Comparison of ENCODE assay signal across 8 cellular contexts in the genomic region with DNA sequence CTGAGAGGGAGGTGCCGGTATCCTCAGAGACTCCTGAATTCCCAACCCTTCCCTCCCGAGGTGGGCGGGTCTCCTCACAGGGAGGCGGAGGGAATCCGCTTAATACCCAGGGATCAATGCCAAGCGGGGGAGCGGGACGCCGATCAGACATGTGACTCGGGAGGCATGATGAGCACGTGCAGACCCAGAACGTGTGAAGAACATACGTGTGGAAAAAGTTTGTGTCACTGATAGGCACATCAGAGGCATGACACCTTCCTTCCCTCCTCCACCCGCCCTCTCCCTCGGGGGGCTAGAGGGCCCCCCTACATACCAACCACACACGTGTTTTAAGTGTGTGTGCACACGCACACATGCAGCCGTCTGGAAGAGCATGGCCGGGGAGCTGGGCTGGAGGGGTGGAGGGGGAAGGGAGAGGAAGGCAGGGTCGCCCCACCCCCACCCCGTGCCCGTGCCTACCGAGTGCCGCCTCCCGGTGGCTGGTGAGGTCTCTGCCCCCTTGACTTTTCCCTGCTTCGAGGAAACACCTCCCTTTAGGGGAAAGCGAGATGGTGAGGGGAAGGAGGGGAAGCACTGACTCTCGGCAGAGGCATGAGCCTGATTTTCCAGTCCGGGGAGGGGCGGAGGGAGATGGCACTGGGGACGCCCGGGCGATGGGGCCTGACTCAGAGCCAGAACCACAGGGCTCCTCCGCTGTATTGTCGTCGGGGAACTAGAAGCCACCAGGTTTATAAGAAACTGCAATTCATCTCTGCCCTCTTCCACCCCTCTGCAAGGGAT. TPM values are rescaled to one million over a fixed set of nuclear protein-coding genes. Genes with fewer than 3 reads are reported as not detected.
DNase-seq lines count a peak whose midpoint lies in the region; ATAC-seq and TF ChIP-seq lines count a peak whose summit lies in the region.

No MANE protein-coding gene starts in this region.

- H3K4me3 Mint-ChIP-seq in natural killer cell, result peak overlapping the region; percentile 65

- H3K27ac Mint-ChIP-seq in natural killer cell, result peak overlapping the region; percentile 89 to 93

- ATAC-seq in natural killer cell, result peak; percentile 51 to 67 (median 52)

- peaks cover 69 to 80% of the 10 kb centered on the region in 2 donors for H3K4me1 Mint-ChIP-seq in natural killer cell

- DNase-seq in NCI-H82 (lab: John Stamatoyannopoulos, UW) (peak; percentile 70), NCI-H82 treated with DMSO at 0.1 percent for 48 hours (lab: John Stamatoyannopoulos, UW; ENCODE audit: unreplicated experiment) (no peak), SJSA1 (ENCODE audit: low read depth in 1 of 2, low spot score in 2 of 2) (peak; percentile 69 to 87), activated gamma-delta T cell (lab: John Stamatoyannopoulos, UW) (peak; percentile 60), natural killer cell (peak; percentile 78), vagina (ENCODE audit: extremely low spot score in 2 of 2) (no peak), esophagus muscularis mucosa (ENCODE audit: extremely low spot score) (no peak), NCI-H510A (lab: John Stamatoyannopoulos, UW) (no peak)

- H3K27ac ChIP-seq in SJSA1, result no peak overlapping the region
- no peak overlapping the region for H3K27ac ChIP-seq in vagina
- H3K27ac ChIP-seq in esophagus muscularis mucosa (replicated peaks in 1 of 4), result no peak overlapping the region

- H3K4me1 ChIP-seq in SJSA1 (replicated peaks), result peaks cover 44% of the 10 kb centered on the region
- H3K4me1 ChIP-seq in vagina, result peaks cover 16% of the 10 kb centered on the region
- H3K4me1 ChIP-seq in esophagus muscularis mucosa, result peaks cover 9 to 18% (median 15%) of the 10 kb centered on the region in 4 donors

- H3K9me3 ChIP-seq in SJSA1 (replicated peaks), result no peaks in the 10 kb centered on the region
- H3K9me3 ChIP-seq in vagina, result no peaks in the 10 kb centered on the region
- H3K9me3 ChIP-seq in esophagus muscularis mucosa, result no peaks in the 10 kb centered on the region

- H3K9me3 Mint-ChIP-seq in natural killer cell, result no peaks in the 10 kb centered on the region

- TF ChIP-seq CTCF in natural killer cell (IDR thresholded peaks at IDR 0.05) (no peak), vagina (IDR thresholded peaks at IDR 0.05) (no peak), esophagus muscularis mucosa (IDR thresholded peaks at IDR 0.05) (no peak)

- 12% methylated on average over 32 of the region's 36 CpGs for WGBS in esophagus muscularis mucosa

- no peaks in the 10 kb centered on the region for H3K36me3 Mint-ChIP-seq in natural killer cell

- H3K4me3 ChIP-seq in SJSA1 (no peak overlapping the region), vagina (no peak overlapping the region), esophagus muscularis mucosa (no peak overlapping the region)

- H3K36me3 ChIP-seq in SJSA1, result no peaks in the 10 kb centered on the region
- no peaks in the 10 kb centered on the region for H3K36me3 ChIP-seq in vagina
- no peaks in the 10 kb centered on the region for H3K36me3 ChIP-seq in esophagus muscularis mucosa

- TF ChIP-seq POLR2A in vagina (IDR thresholded peaks at IDR 0.05) (no peak), esophagus muscularis mucosa (IDR thresholded peaks at IDR 0.05; ENCODE audit: low read depth) (no peak)

- no peak for TF ChIP-seq EP300 in esophagus muscularis mucosa (IDR thresholded peaks at IDR 0.05)

- intact Hi-C loops in natural killer cell (cut with micrococcal nuclease), result no loop called here
- intact Hi-C loops in vagina (cut with DNase I), result no loop called here
- intact Hi-C loops in esophagus muscularis mucosa (cut with DNase I), result no loop called here

- H3K27me3 ChIP-seq in SJSA1 (replicated peaks) (peaks cover 20% of the 10 kb centered on the region), vagina (no peaks in the 10 kb centered on the region), esophagus muscularis mucosa (peaks cover 0 to 91% (median 11%) of the 10 kb centered on the region in 4 donors)

- H3K27me3 Mint-ChIP-seq in natural killer cell (ENCODE audit: low read depth in 2 of 2), result no peaks in the 10 kb centered on the region

RNA-seq across cellular contexts. Expression of a gene that starts 12.1 kb away (rescaled TPM):
- 0.22 TPM in 1 of 2 replicates, not detected in the other for total RNA-seq in SJSA1 (2014; rRNA removed; shearing (Covaris generic))
- total RNA-seq in natural killer cell (100 to 1,000 TPM; 234 to 328 (median 257) TPM), vagina (2.9 TPM), esophagus muscularis mucosa (1 to 10 TPM in 1 of 4 donors, under 1 TPM in 3; 0.42 to 2.2 (median 0.61) TPM)

RNA-seq across cellular contexts. Expression of a gene that starts 27.0 kb away (rescaled TPM):
- 3.5 and 4.5 TPM in 2 replicates for total RNA-seq in SJSA1 (2014; rRNA removed; shearing (Covaris generic))
- total RNA-seq in natural killer cell (10 to 100 TPM; 21.4 to 38.9 (median 37.6) TPM), vagina (13.8 TPM), esophagus muscularis mucosa (10 to 100 TPM; 11.9 to 26.9 (median 21.2) TPM)

Comparison
In these comparisons a context has a peak if more than half of its experiments do, and no peak if none do; other contexts are left out.
1. DNase-seq: peak in NCI-H82 (single experiment), SJSA1 (2 of 2), activated gamma-delta T cell (single experiment) and natural killer cell (single experiment); none in NCI-H82 treated with DMSO at 0.1 percent for 48 hours (single experiment), vagina (0 of 2), esophagus muscularis mucosa (single experiment) and NCI-H510A (single experiment).
2. RNA of a gene that starts 12.1 kb away (total RNA-seq): 234 to 328 TPM in natural killer cell; 2.9 TPM in vagina (single experiment), 0.42 to 2.2 TPM in esophagus muscularis mucosa and 0.22 TPM in SJSA1; every median in the first group is over 10 times any median in the second.